8 cellular contexts compared by ENCODE assay signal in genomic region chr16:89093252-89093601, GRCh38. TPM values are rescaled to one million over a fixed set of nuclear protein-coding genes. Genes with fewer than 3 reads are reported as not detected.
DNase-seq lines count a peak whose midpoint lies in the region; ATAC-seq and TF ChIP-seq lines count a peak whose summit lies in the region.
"Not testable (repeated sequence)": the region's sequence is repeated elsewhere in the genome, so short reads cannot be mapped to it uniquely, and the experiment has no call there.

No MANE protein-coding gene starts in this region.

- peaks cover 43 to 46% (median 43%) of the 10 kb centered on the region in 3 donors for H3K4me1 Mint-ChIP-seq in T-cell

- H3K4ac ChIP-seq in neuronal stem cell (ENCODE audit: low read length) = not testable (repeated sequence)

- H4K91ac ChIP-seq in neuronal stem cell (ENCODE audit: low read depth, low read length, poor library complexity) = not testable (repeated sequence)

- H3K79me1 ChIP-seq in neuronal stem cell (ENCODE audit: low read depth, low read length) = not testable (repeated sequence)

- not testable (repeated sequence) for H3K36me3 ChIP-seq in BJ (ENCODE audit: control insufficient read depth, insufficient read depth, low read length); HUES48 (ENCODE audit: control insufficient read depth, insufficient read depth, low read length); adipocyte (ENCODE audit: control insufficient read depth, insufficient read depth, low read length, severe bottlenecking); kidney epithelial cell (ENCODE audit: control insufficient read depth, insufficient read depth, low read length); neuronal stem cell (replicated peaks in 1 of 2; ENCODE audit: control insufficient read depth in 2 of 2, insufficient read depth in 2 of 2, low read length in 2 of 2); subcutaneous abdominal adipose tissue (ENCODE audit: control insufficient read depth in 5 of 5, insufficient read depth in 5 of 5, low read length in 5 of 5)

- H3K27me3 ChIP-seq in BJ (ENCODE audit: control insufficient read depth, insufficient read depth, low read length) = not testable (repeated sequence)
- peaks cover 21% of the 10 kb centered on the region for H3K27me3 ChIP-seq in HUES48 (ENCODE audit: control insufficient read depth, insufficient read depth, low read length)
- H3K27me3 ChIP-seq in adipocyte (replicated peaks; ENCODE audit: control insufficient read depth, insufficient read depth, low read length) = peaks cover 41% of the 10 kb centered on the region
- H3K27me3 ChIP-seq in kidney epithelial cell (ENCODE audit: control insufficient read depth, insufficient read depth, low read length) = peaks cover 26% of the 10 kb centered on the region
- peaks cover 0 to 38% (median 11%) of the 10 kb centered on the region in 3 experiments for H3K27me3 ChIP-seq in neuronal stem cell (ENCODE audit: control insufficient read depth in 3 of 3, insufficient read depth in 3 of 3, low read depth in 1 of 3, low read length in 3 of 3)
- H3K27me3 ChIP-seq in subcutaneous abdominal adipose tissue (ENCODE audit: control insufficient read depth in 5 of 5, insufficient read depth in 4 of 5, low read length in 5 of 5) = peaks cover 18 to 37% (median 28%) of the 10 kb centered on the region in 5 donors

- not testable (repeated sequence) for TF ChIP-seq CTCF in BJ (IDR thresholded peaks at IDR 0.05; ENCODE audit: insufficient read depth, low read depth, low read length); epithelial cell of esophagus (IDR thresholded peaks at IDR 0.05; ENCODE audit: insufficient read depth, low read depth, low read length, missing control alignments); kidney epithelial cell (IDR thresholded peaks at IDR 0.05; ENCODE audit: insufficient read depth, low read length, poor library complexity, severe bottlenecking)

- no CpG with 5 or more reads among the region's 15 CpGs for WGBS in neuronal stem cell (ENCODE audit: extremely low coverage in 2 of 2, insufficient read length in 2 of 2, insufficient replicate concordance in 1 of 2), 2 donors

- H2AK5ac ChIP-seq in neuronal stem cell (ENCODE audit: low read depth, low read length) = not testable (repeated sequence)

- not testable (repeated sequence) for H3K9me3 Mint-ChIP-seq in T-cell

- H3K27me3 Mint-ChIP-seq in T-cell = peaks cover 6 to 14% of the 10 kb centered on the region in 2 donors

- peak overlapping the region; percentile 69 to 83 (median 71) for H3K4me3 Mint-ChIP-seq in T-cell

- peak overlapping the region; percentile 98 for H2AFZ ChIP-seq in neuronal stem cell (ENCODE audit: low read length)

- H3K4me3 ChIP-seq in BJ (ENCODE audit: low read depth, low read length) (peak overlapping the region; percentile 81), HUES48 (ENCODE audit: low read depth, low read length) (peak overlapping the region; percentile 87), adipocyte (ENCODE audit: low read length) (peak overlapping the region; percentile 94), epithelial cell of esophagus (ENCODE audit: low read length) (peak overlapping the region; percentile 69), kidney epithelial cell (ENCODE audit: low read depth, low read length) (peak overlapping the region; percentile 54), neuronal stem cell (ENCODE audit: low read length in 2 of 2) (peak overlapping the region; percentile 75 to 97), subcutaneous abdominal adipose tissue (ENCODE audit: low read depth in 1 of 5, low read length in 5 of 5) (peak overlapping the region; percentile 11 to 87 (median 83))

- H3K4me1 ChIP-seq in HUES48 (ENCODE audit: control insufficient read depth, insufficient read depth, low read length) = peaks cover 23% of the 10 kb centered on the region
- peaks cover 19% of the 10 kb centered on the region for H3K4me1 ChIP-seq in adipocyte (ENCODE audit: control insufficient read depth, insufficient read depth, low read length)
- peaks cover 9 to 13% of the 10 kb centered on the region in 2 donors for H3K4me1 ChIP-seq in neuronal stem cell (ENCODE audit: control insufficient read depth in 2 of 2, insufficient read depth in 1 of 2, low read depth in 1 of 2, low read length in 2 of 2)
- H3K4me1 ChIP-seq in subcutaneous abdominal adipose tissue (ENCODE audit: control insufficient read depth in 5 of 5, insufficient read depth in 5 of 5, low read length in 5 of 5) = peaks cover 2 to 27% (median 21%) of the 10 kb centered on the region in 5 donors

- H2BK5ac ChIP-seq in neuronal stem cell (ENCODE audit: low read length) = not testable (repeated sequence)

- H3K18ac ChIP-seq in neuronal stem cell (ENCODE audit: low read length) = peak overlapping the region; percentile 95

- peak overlapping the region; percentile 92 for H3K23ac ChIP-seq in neuronal stem cell (ENCODE audit: low read depth, low read length, poor library complexity)

- POLR2A ChIA-PET in BJ (lab: Charles Lee); T-cell (lab: Charles Lee): not testable (repeated sequence)

- not testable (repeated sequence) for H3K36me3 Mint-ChIP-seq in T-cell

- not testable (repeated sequence) for H3K27ac ChIP-seq in HUES48 (ENCODE audit: low read depth, low read length); neuronal stem cell (replicated peaks; ENCODE audit: low read length); subcutaneous abdominal adipose tissue (ENCODE audit: low read depth, low read length)

- H3K9me3 ChIP-seq in HUES48 (ENCODE audit: control insufficient read depth, insufficient read depth, low read length); adipocyte (ENCODE audit: control insufficient read depth, low read length); neuronal stem cell (replicated peaks in 1 of 2; ENCODE audit: control insufficient read depth in 2 of 2, insufficient read depth in 1 of 2, low read depth in 1 of 2, low read length in 2 of 2); subcutaneous abdominal adipose tissue (ENCODE audit: control insufficient read depth in 5 of 5, low read length in 5 of 5): not testable (repeated sequence)

- H3K4me2 ChIP-seq in neuronal stem cell (ENCODE audit: insufficient read depth, low read length, poor library complexity, severe bottlenecking) = peak overlapping the region; percentile 78

- H2BK12ac ChIP-seq in neuronal stem cell (ENCODE audit: low read length) = not testable (repeated sequence)

- H2BK15ac ChIP-seq in neuronal stem cell (ENCODE audit: low read length) = not testable (repeated sequence)

- peak overlapping the region; percentile 77 for H2BK120ac ChIP-seq in neuronal stem cell (ENCODE audit: low read depth, low read length)

- H3K27ac Mint-ChIP-seq in T-cell = peak overlapping the region; percentile 55 to 75

- not testable (repeated sequence) for DNase-seq in BJ (ENCODE audit: low read depth); T-cell; adipocyte (ENCODE audit: low read depth); epithelial cell of esophagus (ENCODE audit: low read depth); kidney epithelial cell (ENCODE audit: low read depth); neuronal stem cell (ENCODE audit: low spot score)

- H3K9ac ChIP-seq in HUES48 (ENCODE audit: low read depth, low read length) = peak overlapping the region; percentile 62; the same call in 1 of the 2 replicates
- peak overlapping the region; percentile 92 for H3K9ac ChIP-seq in adipocyte (ENCODE audit: low read length)
- peak overlapping the region; percentile 95 for H3K9ac ChIP-seq in neuronal stem cell (ENCODE audit: low read depth, low read length, poor library complexity)
- H3K9ac ChIP-seq in subcutaneous abdominal adipose tissue (ENCODE audit: low read length in 5 of 5) = peak overlapping the region in 3 of 5 donors; percentile 64 to 93 (median 71)

- CTCF ChIA-PET in BJ (lab: Yijun Ruan, JAX); T-cell (lab: Charles Lee): not testable (repeated sequence)

- ATAC-seq in T-cell (replicated peaks in 1 of 4) = not testable (repeated sequence)

- not testable (repeated sequence) for H4K8ac ChIP-seq in neuronal stem cell (ENCODE audit: low read depth, low read length)

- H3K14ac ChIP-seq in neuronal stem cell (ENCODE audit: low read length) = not testable (repeated sequence)

RNA-seq across cellular contexts. Expression of gene ACSF3, which starts 0.4 kb away (rescaled TPM):
- 10.3 and 12.5 TPM in 2 replicates for polyA plus RNA-seq in BJ (2011; rRNA removed)
- polyA minus RNA-seq in BJ (2011; rRNA and poly(A)+ RNA removed) = 14.8 and 20.2 TPM in 2 replicates
- total RNA-seq in T-cell (100 to 1,000 TPM in 1 of 5 donors, 10 to 100 TPM in 4; 70.5 to 102 (median 79.9) TPM), kidney epithelial cell (36.9 and 41.3 TPM in 2 replicates)
- 8.9 TPM for polyA plus RNA-seq in neuronal stem cell (2013, experiment 1 of 2)
- polyA plus RNA-seq in neuronal stem cell (2013, experiment 2 of 2) = 9.7 TPM
